Comparison of ENCODE assay signal across 12 cellular contexts in the genomic region with DNA sequence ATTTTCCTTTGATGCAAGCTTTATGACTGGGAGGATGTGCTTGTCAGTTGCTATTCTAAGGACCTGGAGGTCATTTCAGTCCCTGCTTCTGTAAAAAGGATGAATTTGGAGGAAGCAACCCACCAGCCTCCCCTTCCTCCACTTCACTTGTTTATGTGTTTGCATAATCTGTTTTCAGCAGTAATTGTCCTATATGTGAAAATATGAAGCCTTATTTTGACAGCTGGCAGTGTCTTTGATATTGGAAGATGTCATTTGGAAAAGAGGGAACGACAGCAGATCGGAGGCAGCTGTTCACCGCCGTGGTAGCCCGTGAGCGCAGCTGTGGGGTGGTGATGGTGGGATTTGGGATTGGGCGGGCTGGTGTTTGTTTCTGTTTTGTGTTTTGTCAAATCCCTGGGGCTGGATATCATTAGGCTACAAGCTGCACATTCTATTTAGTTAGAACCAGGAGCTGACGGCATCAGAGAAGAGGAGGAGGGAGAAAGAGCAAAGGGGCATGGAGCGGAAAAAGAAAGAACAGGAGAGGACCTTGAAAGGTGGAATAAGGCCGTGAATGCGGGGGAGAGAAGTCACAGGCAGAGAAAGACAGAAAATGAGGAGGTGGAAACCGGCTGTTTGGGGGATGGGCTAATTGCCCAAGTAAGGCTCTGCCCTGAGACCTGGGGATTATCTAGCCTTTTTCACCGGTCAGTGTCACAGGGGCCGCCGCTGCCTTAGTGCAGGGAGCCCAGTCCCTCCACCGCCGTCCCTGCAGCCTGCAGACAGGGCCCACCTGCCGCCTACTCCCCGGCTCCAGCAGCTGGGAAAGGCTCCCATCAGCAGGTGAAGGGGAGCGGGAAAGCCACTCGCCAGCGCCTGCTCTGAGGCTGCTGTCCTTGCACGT.
DNase-seq lines count a peak whose midpoint lies in the region; ATAC-seq, FAIRE-seq and TF ChIP-seq lines count a peak whose summit lies in the region.
"Had no signal": no experiment of that assay in that cellular context is flagged by ENCODE, and none has a peak within 500 bp of the region (broad histone marks: within the 10 kb centered on the region; RNA-seq: fewer than 3 reads in every experiment).

No MANE protein-coding gene starts in this region.

- H3K4me2 ChIP-seq in keratinocyte (ENCODE audit: control insufficient read depth, extremely low read depth, insufficient read depth, low read depth, low read length), result peak overlapping the region; percentile 22

- H3K36me3 ChIP-seq in HUES6 (ENCODE audit: control insufficient read depth, insufficient read depth, low read length), result no peaks in the 10 kb centered on the region
- no peaks in the 10 kb centered on the region for H3K36me3 ChIP-seq in ascending aorta
- no peaks in the 10 kb centered on the region for H3K36me3 ChIP-seq in keratinocyte (ENCODE audit: control insufficient read depth in 2 of 2, extremely low read depth in 1 of 2, insufficient read depth in 2 of 2, low read length in 2 of 2)
- no peaks in the 10 kb centered on the region for H3K36me3 ChIP-seq in gastrocnemius medialis
- H3K36me3 ChIP-seq: vagina had no signal

- no peak for TF ChIP-seq POLR2A in gastrocnemius medialis (IDR thresholded peaks at IDR 0.05)

- DNase-seq in ascending aorta (ENCODE audit: low spot score in 2 of 2) (peak in 1 of 2 donors; percentile 56), keratinocyte (ENCODE audit: low read depth, low spot score) (no peak), gastrocnemius medialis (no peak), NCI-H1092 treated with DMSO at 0.1 percent for 48 hours (lab: John Stamatoyannopoulos, UW) (no peak)
- DNase-seq in stimulated activated CD4-positive, alpha-beta T cell treated with anti-CD3 and anti-CD28 coated beads, Interleukin-15, amount 100 ng/mL, for 24 hours, result no peak
- DNase-seq: DMS79, immature natural killer cell, RPMI8226 had no signal

- peaks cover 5% of the 10 kb centered on the region for H3K9me3 ChIP-seq in HUES6 (ENCODE audit: control insufficient read depth, insufficient read depth, low read depth, low read length)
- no peaks in the 10 kb centered on the region for H3K9me3 ChIP-seq in ascending aorta
- no peaks in the 10 kb centered on the region for H3K9me3 ChIP-seq in keratinocyte (ENCODE audit: control insufficient read depth, low read depth, low read length)
- no peaks in the 10 kb centered on the region for H3K9me3 ChIP-seq in gastrocnemius medialis
- H3K9me3 ChIP-seq: vagina had no signal

- H3K9me1 ChIP-seq in keratinocyte (ENCODE audit: control insufficient read depth, extremely low read depth, insufficient read depth, low read length), result no peaks in the 10 kb centered on the region

- intact Hi-C loops in ascending aorta (cut with DNase I) (no loop called here), gastrocnemius medialis (cut with DNase I; ENCODE audit: low total_unique reads) (no loop called here)

- H3K27ac ChIP-seq in HUES6 (ENCODE audit: low read depth, low read length), result no peak overlapping the region
- no peak overlapping the region for H3K27ac ChIP-seq in ascending aorta
- no peak overlapping the region for H3K27ac ChIP-seq in keratinocyte (ENCODE audit: control insufficient read depth, insufficient read depth, low read length)
- no peak overlapping the region for H3K27ac ChIP-seq in gastrocnemius medialis
- H3K27ac ChIP-seq: vagina had no signal

- in situ Hi-C loops in gastrocnemius medialis (cut with MboI; ENCODE audit: low sequenced_read_pairs in 4 of 4), result no loop called here

- peaks cover 27% of the 10 kb centered on the region for H3K4me1 ChIP-seq in HUES6 (ENCODE audit: control insufficient read depth, insufficient read depth, low read length)
- peaks cover 0 to 3% of the 10 kb centered on the region in 2 donors for H3K4me1 ChIP-seq in ascending aorta
- no peaks in the 10 kb centered on the region for H3K4me1 ChIP-seq in keratinocyte (ENCODE audit: control insufficient read depth, extremely low read depth, insufficient read depth, low read length)
- peaks cover 0 to 12% of the 10 kb centered on the region in 2 donors for H3K4me1 ChIP-seq in gastrocnemius medialis
- H3K4me1 ChIP-seq: vagina had no signal

- no peaks in the 10 kb centered on the region for H4K20me1 ChIP-seq in keratinocyte (ENCODE audit: control insufficient read depth, extremely low read depth, insufficient read depth, low read length)

- dilution Hi-C loops in keratinocyte (cut with MboI; ENCODE audit: extremely low pct_ligation_motif_present, low sequenced_read_pairs), result no loop called here

- H3K4me3 ChIP-seq in HUES6 (ENCODE audit: low read depth, low read length) (peak overlapping the region; percentile 32), ascending aorta (peak overlapping the region; percentile 22 to 52), keratinocyte (ENCODE audit: control insufficient read depth in 2 of 3, extremely low read depth in 1 of 3, insufficient read depth in 2 of 3, low read depth in 1 of 3, low read length in 3 of 3) (no peak overlapping the region), gastrocnemius medialis (peak overlapping the region; percentile 4 to 49 (median 14))

- H3K27me3 ChIP-seq in HUES6 (ENCODE audit: control insufficient read depth, insufficient read depth, low read length) (no peaks in the 10 kb centered on the region), ascending aorta (no peaks in the 10 kb centered on the region), keratinocyte (ENCODE audit: control insufficient read depth, extremely low read depth, insufficient read depth, low read length) (peaks cover 35% of the 10 kb centered on the region), gastrocnemius medialis (peaks cover 0 to 10% (median 5%) of the 10 kb centered on the region in 3 donors)
- H3K27me3 ChIP-seq: vagina had no signal

- H2AFZ ChIP-seq in keratinocyte (ENCODE audit: control insufficient read depth, low read length), result no peak overlapping the region

- ATAC-seq in gastrocnemius medialis (peak; percentile 15 to 24), GM19328 (IDR thresholded peaks at IDR 0.05; ENCODE audit: unreplicated experiment) (no peak), GM18907 (IDR thresholded peaks at IDR 0.05; ENCODE audit: unreplicated experiment) (no peak)

- no peak overlapping the region for H3K9ac ChIP-seq in HUES6 (ENCODE audit: low read length)
- H3K9ac ChIP-seq in keratinocyte (ENCODE audit: control insufficient read depth, extremely low read depth, insufficient read depth, low read length), result no peak overlapping the region

- no peak for FAIRE-seq in keratinocyte (lab: Jason Lieb, UNC)

- no peaks in the 10 kb centered on the region for H3K79me2 ChIP-seq in keratinocyte (ENCODE audit: control insufficient read depth, insufficient read depth, low read length)

- TF ChIP-seq CTCF in ascending aorta (IDR thresholded peaks at IDR 0.05) (no peak), keratinocyte (optimal IDR thresholded peaks at IDR 0.05 in 1 of 3, IDR thresholded peaks at IDR 0.05 in 1 of 3, conservative IDR thresholded peaks at IDR 0.05 in 1 of 3; ENCODE audit: extremely low read depth in 1 of 3, insufficient read depth in 2 of 3, low read length in 3 of 3) (no peak), gastrocnemius medialis (IDR thresholded peaks at IDR 0.05 in 4 of 5, conservative IDR thresholded peaks at IDR 0.05 in 1 of 5) (no peak)

Comparison
In these comparisons a context has a peak if more than half of its experiments do, and no peak if none do; other contexts are left out.
1. H3K4me3 ChIP-seq: peak in HUES6 (single experiment), ascending aorta (2 of 2) and gastrocnemius medialis (4 of 4); none in keratinocyte (0 of 3).
2. ATAC-seq: peak in gastrocnemius medialis (2 of 2); none in GM19328 (single experiment) and GM18907 (single experiment).